ENCODE assay signal across 4 cellular contexts in the genomic region with DNA sequence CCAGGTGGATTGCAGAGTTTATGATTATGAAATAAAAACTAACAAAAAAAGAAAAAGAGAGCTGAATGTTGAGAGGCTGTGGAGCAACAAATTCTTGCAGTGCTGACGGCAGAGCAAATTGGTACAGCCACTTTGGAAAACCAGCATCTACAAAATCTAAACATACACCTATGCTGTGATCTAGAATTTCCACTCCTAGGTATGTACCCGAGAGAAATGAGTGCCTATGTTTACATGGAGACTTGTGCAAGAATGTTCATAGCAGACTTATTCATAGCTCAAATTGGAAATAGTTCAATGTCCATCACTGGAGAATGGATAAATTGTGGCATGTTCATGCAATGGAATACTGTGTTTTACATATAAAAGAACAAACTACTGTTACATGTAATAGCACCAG.
"Had no signal": no experiment of that assay in that cellular context is flagged by ENCODE, and none has a peak within 500 bp of the region (broad histone marks: within the 10 kb centered on the region; RNA-seq: fewer than 3 reads in every experiment).

No MANE protein-coding gene starts in this region.

- H3K36me3 Mint-ChIP-seq: IgD-negative memory B cell had no signal

- H3K27ac Mint-ChIP-seq: GM23338, IgD-negative memory B cell had no signal

- H3K9me3 Mint-ChIP-seq: H9, IgD-negative memory B cell had no signal

- H3K4me3 Mint-ChIP-seq: GM23338, H9 had no signal

- DNase-seq: HCEC 1CT had no signal

- ATAC-seq: GM23338 had no signal

- H3K27me3 Mint-ChIP-seq: IgD-negative memory B cell had no signal
